Comparison of ENCODE assay signal across 35 cellular contexts in genomic region chr2:225536036-225536435, GRCh38.
"Had no signal": no experiment of that assay in that cellular context is flagged by ENCODE, and none has a peak within 500 bp of the region (broad histone marks: within the 10 kb centered on the region; RNA-seq: fewer than 3 reads in every experiment).

No MANE protein-coding gene starts in this region.

- H3K4me3 Mint-ChIP-seq: activated B cell treated with CpG ODN at 0.5 μM for 24 hours; activated CD4-positive, alpha-beta memory T cell treated with anti-CD3 and anti-CD28 coated beads for 36 hours; activated CD4-positive, alpha-beta T cell treated with anti-CD3 and anti-CD28 coated beads, Interleukin-2, amount 10 ng/mL, durations not matched to agents 24 days and 14 days; activated CD8-positive, alpha-beta T cell treated with anti-CD3 and anti-CD28 coated beads for 36 hours; activated naive CD4-positive, alpha-beta T cell treated with anti-CD3 and anti-CD28 coated beads for 36 hours; activated naive CD8-positive, alpha-beta T cell treated with anti-CD3 and anti-CD28 coated beads for 36 hours; activated T-cell treated with anti-CD3 and anti-CD28 coated beads, Interleukin-2, amount 50 U/mL, for 4 hours; activated T-cell treated with anti-CD3 and anti-CD28 coated beads, Interleukin-2, amount 50 U/mL, for 72 hours; activated T-helper 1 cell treated with anti-CD3 and anti-CD28 coated beads, Interleukin-12 subunit alpha, Interleukin-12 subunit beta, Interleukin-2, Interleukin-4 antibody, amounts not matched to agents 30 ng/mL and 10 ng/mL and 1 ng/mL, durations not matched to agents 14 hours and 24 hours and 36 hours; activated T-helper 17 cell treated with anti-CD3 and anti-CD28 coated beads, Interleukin-2, amount 50 U/mL, for 72 hours; T-helper 1 cell treated with Interleukin-12 subunit alpha and Interleukin-12 subunit beta and Interleukin-4 antibody, amounts not matched to agents 30 μg/mL and 1 μg/mL, for 36 hours; T-helper 2 cell treated with Interferon-gamma antibody and Interleukin-4, amounts not matched to agents 5 μg/mL and 100 μg/mL, for 36 hours had no signal

- H3K27ac ChIP-seq: adrenal gland, body of pancreas, brain microvascular endothelial cell, breast epithelium, VCaP had no signal

- H3K27me3 ChIP-seq: adrenal gland, body of pancreas, brain microvascular endothelial cell, breast epithelium had no signal

- H3K27me3 Mint-ChIP-seq: activated CD4-positive, alpha-beta memory T cell treated with anti-CD3 and anti-CD28 coated beads for 36 hours; activated CD4-positive, alpha-beta T cell treated with anti-CD3 and anti-CD28 coated beads, Interleukin-2, amount 10 ng/mL, durations not matched to agents 24 days and 14 days; activated naive CD8-positive, alpha-beta T cell treated with anti-CD3 and anti-CD28 coated beads for 36 hours; activated T-helper 17 cell treated with anti-CD3 and anti-CD28 coated beads, Interleukin-2, amount 50 U/mL, for 72 hours had no signal

- H3K9me3 Mint-ChIP-seq: activated CD4-positive, alpha-beta memory T cell treated with anti-CD3 and anti-CD28 coated beads for 36 hours; activated CD8-positive, alpha-beta T cell treated with anti-CD3 and anti-CD28 coated beads for 36 hours; activated T-cell treated with anti-CD3 and anti-CD28 coated beads, Interleukin-2, amount 50 U/mL, for 4 hours; activated T-helper 1 cell treated with anti-CD3 and anti-CD28 coated beads, Interleukin-12 subunit alpha, Interleukin-12 subunit beta, Interleukin-2, Interleukin-4 antibody, amounts not matched to agents 30 ng/mL and 10 ng/mL and 1 ng/mL, durations not matched to agents 14 hours and 24 hours and 36 hours; T-helper 1 cell treated with Interleukin-12 subunit alpha and Interleukin-12 subunit beta and Interleukin-4 antibody, amounts not matched to agents 30 μg/mL and 1 μg/mL, for 36 hours; T-helper 2 cell treated with Interferon-gamma antibody and Interleukin-4, amounts not matched to agents 5 μg/mL and 100 μg/mL, for 36 hours had no signal

- H3K4me3 ChIP-seq: adrenal gland, body of pancreas, breast epithelium had no signal

- H3K9me3 ChIP-seq: adrenal gland, body of pancreas had no signal

- H3K36me3 ChIP-seq: adrenal gland, brain microvascular endothelial cell, breast epithelium had no signal

- H3K27ac Mint-ChIP-seq: activated B cell treated with CpG ODN at 0.5 μM for 24 hours; activated CD4-positive, alpha-beta memory T cell treated with anti-CD3 and anti-CD28 coated beads for 36 hours; activated CD4-positive, alpha-beta T cell treated with anti-CD3 and anti-CD28 coated beads, Interleukin-2, amount 10 ng/mL, durations not matched to agents 24 days and 14 days; activated CD8-positive, alpha-beta T cell treated with anti-CD3 and anti-CD28 coated beads for 36 hours; activated naive CD4-positive, alpha-beta T cell treated with anti-CD3 and anti-CD28 coated beads for 36 hours; activated naive CD4-positive, alpha-beta T cell treated with anti-CD3 and anti-CD28 coated beads, Interleukin-2, amount 50 U/mL, for 72 hours; activated naive CD8-positive, alpha-beta T cell treated with anti-CD3 and anti-CD28 coated beads for 36 hours; activated T-cell treated with anti-CD3 and anti-CD28 coated beads, Interleukin-2, amount 50 U/mL, for 72 hours; activated T-helper 1 cell treated with anti-CD3 and anti-CD28 coated beads, Interleukin-12 subunit alpha, Interleukin-12 subunit beta, Interleukin-2, Interleukin-4 antibody, amounts not matched to agents 30 ng/mL and 10 ng/mL and 1 ng/mL, durations not matched to agents 14 hours and 24 hours and 36 hours; activated T-helper 17 cell treated with anti-CD3 and anti-CD28 coated beads, Interleukin-2, amount 50 U/mL, for 72 hours; T-helper 1 cell treated with Interleukin-12 subunit alpha and Interleukin-12 subunit beta and Interleukin-4 antibody, amounts not matched to agents 30 μg/mL and 1 μg/mL, for 36 hours; T-helper 2 cell treated with Interferon-gamma antibody and Interleukin-4, amounts not matched to agents 5 μg/mL and 100 μg/mL, for 36 hours had no signal

- DNase-seq: activated B cell treated with CpG ODN at 0.5 μM for 24 hours; activated CD4-positive, alpha-beta memory T cell treated with anti-CD3 and anti-CD28 coated beads for 36 hours; activated CD4-positive, alpha-beta T cell treated with anti-CD3 and anti-CD28 coated beads for 4 hours; activated CD4-positive, alpha-beta T cell treated with anti-CD3 and anti-CD28 coated beads, Interleukin-2, amount 10 ng/mL, durations not matched to agents 24 days and 14 days; activated CD4-positive, alpha-beta T cell treated with anti-CD3 and anti-CD28 coated beads, Interleukin-2, amount 50 U/mL, for 1 hour; activated CD4-positive, alpha-beta T cell treated with anti-CD3 and anti-CD28 coated beads, Interleukin-2, amount 50 U/mL, for 4 hours; activated CD4-positive, CD25-positive, alpha-beta regulatory T cell treated with anti-CD3 and anti-CD28 coated beads, Interleukin-2, amount 50 U/mL, for 72 hours; activated CD8-positive, alpha-beta memory T cell treated with anti-CD3 and anti-CD28 coated beads, Interleukin-2, amount 50 U/mL, for 4 hours; activated CD8-positive, alpha-beta T cell treated with anti-CD3 and anti-CD28 coated beads for 36 hours; activated effector memory CD4-positive, alpha-beta T cell treated with anti-CD3 and anti-CD28 coated beads, Interleukin-2, amount 50 U/mL, for 16 hours; activated gamma-delta T cell treated with Interleukin-2 at 50 U/mL for 16 hours; activated naive CD4-positive, alpha-beta T cell; activated naive CD4-positive, alpha-beta T cell treated with anti-CD3 and anti-CD28 coated beads for 36 hours; activated naive CD4-positive, alpha-beta T cell treated with anti-CD3 and anti-CD28 coated beads, Interleukin-2, amount 50 U/mL, for 16 hours; activated naive CD8-positive, alpha-beta T cell treated with anti-CD3 and anti-CD28 coated beads for 36 hours; activated T-cell treated with anti-CD3 and anti-CD28 coated beads for 4 hours; activated T-cell treated with anti-CD3 and anti-CD28 coated beads, Interleukin-2, amount 50 U/mL, for 1 hour; activated T-cell treated with anti-CD3 and anti-CD28 coated beads, Interleukin-2, amount 50 U/mL, for 4 hours; activated T-cell treated with anti-CD3 and anti-CD28 coated beads, Interleukin-2, amount 50 U/mL, for 72 hours; adrenal gland; amniotic stem cell; aorta; body of pancreas; brain microvascular endothelial cell; central memory CD4-positive, alpha-beta T cell; T-helper 1 cell; T-helper 2 cell; T-helper 9 cell had no signal

- H3K36me3 Mint-ChIP-seq: activated CD4-positive, alpha-beta memory T cell treated with anti-CD3 and anti-CD28 coated beads for 36 hours; activated naive CD4-positive, alpha-beta T cell treated with anti-CD3 and anti-CD28 coated beads, Interleukin-2, amount 50 U/mL, for 72 hours; activated naive CD8-positive, alpha-beta T cell treated with anti-CD3 and anti-CD28 coated beads for 36 hours had no signal

- H3K4me1 Mint-ChIP-seq: activated B cell treated with CpG ODN at 0.5 μM for 24 hours; activated CD4-positive, alpha-beta T cell treated with anti-CD3 and anti-CD28 coated beads, Interleukin-2, amount 10 ng/mL, durations not matched to agents 24 days and 14 days; activated naive CD8-positive, alpha-beta T cell treated with anti-CD3 and anti-CD28 coated beads for 36 hours; activated T-helper 17 cell treated with anti-CD3 and anti-CD28 coated beads, Interleukin-2, amount 50 U/mL, for 72 hours had no signal

- H3K4me1 ChIP-seq: adrenal gland, body of pancreas, breast epithelium had no signal
